8 cellular contexts compared by ENCODE assay signal in the genomic region with DNA sequence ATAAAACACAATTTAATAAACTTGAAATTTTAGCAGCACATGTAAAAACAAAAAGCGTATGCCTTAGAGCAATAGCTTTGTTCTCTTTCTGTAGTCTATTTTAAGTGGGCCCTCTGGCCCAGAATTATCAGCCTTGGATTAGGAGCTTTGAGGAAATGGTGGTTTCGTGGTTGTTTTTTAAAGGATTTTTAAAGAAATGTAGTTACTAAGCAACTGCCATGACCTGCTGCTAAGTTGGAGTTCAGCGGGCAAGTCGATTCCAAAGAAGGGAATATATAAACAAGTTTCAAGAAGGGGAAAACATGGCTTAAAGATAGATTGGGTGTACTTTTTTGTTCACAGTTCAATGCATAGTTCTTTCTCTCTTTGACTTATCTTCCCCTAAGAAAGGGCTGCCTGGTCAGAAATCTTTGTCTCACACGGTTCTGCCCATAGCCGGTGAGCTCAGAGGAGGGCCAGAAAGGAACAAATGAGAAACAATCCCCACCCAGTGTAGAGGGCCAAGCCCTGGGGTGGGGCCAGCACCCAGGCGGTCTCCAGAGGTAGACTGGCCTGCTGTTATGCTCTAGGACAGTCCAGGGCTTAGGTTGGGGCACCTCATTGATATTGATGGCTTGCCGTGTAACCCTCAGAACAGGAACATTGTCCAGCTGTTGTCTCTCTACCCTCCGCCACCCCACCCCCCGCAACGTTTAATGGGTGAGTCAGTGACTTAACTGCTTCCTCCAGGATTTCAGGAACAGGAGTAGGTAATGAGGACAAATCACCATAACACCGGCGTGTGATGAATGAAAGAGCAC. TPM values are rescaled to one million over a fixed set of nuclear protein-coding genes. Genes with fewer than 3 reads are reported as not detected.
A peak's percentile ranks its signal among the peaks of the same experiment; 100 is the strongest.
DNase-seq lines count a peak whose midpoint lies in the region; ATAC-seq and TF ChIP-seq lines count a peak whose summit lies in the region.

No MANE protein-coding gene starts in this region.

- H3K27me3 ChIP-seq in stomach: no peaks in the 10 kb centered on the region

- 16 to 38% (median 26%) methylated on average over 12 to 13 of the region's 13 CpGs for WGBS in stomach, 5 donors

- peaks cover 16 to 49% (median 32%) of the 10 kb centered on the region in 4 donors for H3K4me1 ChIP-seq in stomach

- TF ChIP-seq EP300 in stomach (IDR thresholded peaks at IDR 0.05): no peak

- intact Hi-C loops in left ventricle myocardium superior (cut with micrococcal nuclease): no loop called here
- intact Hi-C loops in stomach (cut with DNase I; ENCODE audit: low total_unique reads): no loop called here

- no peaks in the 10 kb centered on the region for H3K9me3 ChIP-seq in stomach

- peak; percentile 24 for ATAC-seq in left ventricle myocardium superior
- ATAC-seq in HG03135 (IDR thresholded peaks at IDR 0.05; ENCODE audit: unreplicated experiment): no peak
- ATAC-seq in GM18511 (IDR thresholded peaks at IDR 0.05; ENCODE audit: unreplicated experiment): no peak

- H3K27ac ChIP-seq in stomach: peak overlapping the region; percentile 43 to 85 (median 79)

- H3K4me3 ChIP-seq in stomach: peak overlapping the region in 1 of 4 donors; percentile 11

- no peak for TF ChIP-seq POLR2A in stomach (IDR thresholded peaks at IDR 0.05)

- TF ChIP-seq CTCF in stomach (IDR thresholded peaks at IDR 0.05): no peak

- no peaks in the 10 kb centered on the region for H3K36me3 ChIP-seq in stomach

- DNase-seq in DMS 273 (lab: John Stamatoyannopoulos, UW; ENCODE audit: unreplicated experiment): peak; percentile 75
- DNase-seq in DMS 273 treated with DMSO at 0.1 percent for 48 hours (lab: John Stamatoyannopoulos, UW): no peak
- DNase-seq in SW480 (ENCODE audit: low spot score): peak; percentile 90
- peak; percentile 36 for DNase-seq in left ventricle myocardium superior
- DNase-seq in stomach: peak; percentile 39
- DNase-seq in NCI-H526 treated with DMSO at 0.1 percent for 48 hours (lab: John Stamatoyannopoulos, UW): no peak

RNA-seq across cellular contexts. Expression of a gene that starts 32.5 kb away (rescaled TPM):
- total RNA-seq in left ventricle myocardium superior (11.5 TPM), stomach (10 to 100 TPM; 11.7 to 44.8 (median 24.3) TPM)
- 10 to 100 TPM; 15.9 to 25.1 (median 17.7) TPM for polyA plus RNA-seq in stomach

RNA-seq across cellular contexts. Expression of a gene that starts 54.0 kb away (rescaled TPM):
- total RNA-seq in left ventricle myocardium superior: not detected
- total RNA-seq in stomach: 10 to 100 TPM in 1 of 5 donors, 1 to 10 TPM in 1, not detected in 3; 1.3 to 18.2 TPM
- under 1 TPM in 1 of 3 donors, not detected in 2; 0.18 TPM for polyA plus RNA-seq in stomach

Comparison
In these comparisons a context has a peak if more than half of its experiments do, and no peak if none do; other contexts are left out.
1. DNase-seq: peak in DMS 273 (single experiment), SW480 (single experiment), left ventricle myocardium superior (single experiment) and stomach (single experiment); none in DMS 273 treated with DMSO at 0.1 percent for 48 hours (single experiment) and NCI-H526 treated with DMSO at 0.1 percent for 48 hours (single experiment).